8 cellular contexts compared by ENCODE assay signal in genomic region chr20:53642196-53643030, GRCh38. TPM values are rescaled to one million over a fixed set of nuclear protein-coding genes. Genes with fewer than 3 reads are reported as not detected.
DNase-seq lines count a peak whose midpoint lies in the region; ATAC-seq and TF ChIP-seq lines count a peak whose summit lies in the region.

No MANE protein-coding gene starts in this region.

- TF ChIP-seq CTCF in BJ (IDR thresholded peaks at IDR 0.05; ENCODE audit: insufficient read depth, low read depth, low read length) (no peak), MCF 10A (IDR thresholded peaks at IDR 0.05; ENCODE audit: unreplicated experiment) (no peak), liver (IDR thresholded peaks at IDR 0.05; ENCODE audit: low read depth, low read length, missing input control) (peak; percentile 31), suprapubic skin (IDR thresholded peaks at IDR 0.05) (no peak)

- intact Hi-C loops in MCF 10A (cut with micrococcal nuclease): loop anchor here (2.0 to 5.0 kb wide), 2 partner anchors 50 to 186 kb away; partner anchors contain the start of gene ZNF217

- H3K27me3 Mint-ChIP-seq in MCF 10A (ENCODE audit: insufficient read depth, unreplicated experiment): no peaks in the 10 kb centered on the region

- H3K27me3 ChIP-seq in BJ (ENCODE audit: control insufficient read depth, insufficient read depth, low read length): no peaks in the 10 kb centered on the region
- H3K27me3 ChIP-seq in liver (ENCODE audit: control insufficient read depth in 4 of 4, insufficient read depth in 4 of 4, low read length in 3 of 4): no peaks in the 10 kb centered on the region
- H3K27me3 ChIP-seq in suprapubic skin: no peaks in the 10 kb centered on the region

- POLR2A ChIA-PET in BJ (lab: Charles Lee) (interaction anchor here (0.5 kb wide), 1 partner anchor 55 kb away, joined by 11 read pairs; no protein-coding TSS in a partner anchor), MCF 10A (lab: Yijun Ruan, JAX) (interaction anchor here (0.6 to 3.2 kb wide), 38 partner anchors 9 to 1451 kb away, joined by 3 to 78 read pairs (median 4); partner anchors contain the start of genes ZFP64 and ZNF217)

- peak overlapping the region; percentile 65 to 88 for H3K9ac ChIP-seq in liver (ENCODE audit: low read depth in 1 of 2, low read length in 2 of 2)

- TF ChIP-seq RAD21 in liver (IDR thresholded peaks at IDR 0.05): peak; percentile 72 to 74

- H3K4me3 Mint-ChIP-seq in MCF 10A (ENCODE audit: unreplicated experiment): peak overlapping the region; percentile 51

- peak; percentile 36 for ATAC-seq in GM19397 (IDR thresholded peaks at IDR 0.05; ENCODE audit: unreplicated experiment)
- ATAC-seq in HG03565 (IDR thresholded peaks at IDR 0.05; ENCODE audit: unreplicated experiment): peak; percentile 36
- ATAC-seq in HG03039 (IDR thresholded peaks at IDR 0.05; ENCODE audit: unreplicated experiment): no peak

- H3K4me1 Mint-ChIP-seq in MCF 10A (ENCODE audit: insufficient read depth, unreplicated experiment): peaks cover 12% of the 10 kb centered on the region

- peak overlapping the region; percentile 87 to 95 for H3K27ac ChIP-seq in liver (ENCODE audit: low read depth in 1 of 2, low read length in 2 of 2)
- H3K27ac ChIP-seq in suprapubic skin: peak overlapping the region; percentile 54

- H3K9me3 Mint-ChIP-seq in MCF 10A (ENCODE audit: unreplicated experiment): no peaks in the 10 kb centered on the region

- H3K36me3 ChIP-seq in BJ (ENCODE audit: control insufficient read depth, insufficient read depth, low read length) (no peaks in the 10 kb centered on the region), liver (ENCODE audit: control insufficient read depth in 4 of 4, insufficient read depth in 3 of 4, low read depth in 1 of 4, low read length in 3 of 4) (no peaks in the 10 kb centered on the region), suprapubic skin (no peaks in the 10 kb centered on the region)

- WGBS in liver: 32% methylated on average over 17 of the region's 17 CpGs
- WGBS in suprapubic skin: 57% methylated on average over 17 of the region's 17 CpGs

- TF ChIP-seq POLR2A in suprapubic skin (IDR thresholded peaks at IDR 0.05): no peak

- H3K4me3 ChIP-seq in BJ (ENCODE audit: low read depth, low read length) (no peak overlapping the region), liver (ENCODE audit: low read depth in 1 of 3, low read length in 3 of 3) (no peak overlapping the region), suprapubic skin (peak overlapping the region; percentile 21)

- peak; percentile 52 for DNase-seq in BJ (ENCODE audit: low read depth)
- peak; percentile 95 for DNase-seq in SW480 (ENCODE audit: low spot score)
- peak; percentile 66 for DNase-seq in MCF 10A (ENCODE audit: unreplicated experiment)
- no peak for DNase-seq in suprapubic skin (ENCODE audit: low spot score in 2 of 2)

- TF ChIP-seq EP300 in suprapubic skin (IDR thresholded peaks at IDR 0.05): no peak

- no peaks in the 10 kb centered on the region for H3K36me3 Mint-ChIP-seq in MCF 10A (ENCODE audit: insufficient read depth, unreplicated experiment)

- BruUV-seq in MCF 10A (replicated peaks; lab: Mats Ljungman, UMichigan): no TSS peak

- H3K9me3 ChIP-seq in liver (ENCODE audit: control insufficient read depth in 4 of 4, low read length in 3 of 4) (no peaks in the 10 kb centered on the region), suprapubic skin (no peaks in the 10 kb centered on the region)

- peak overlapping the region; percentile 97 for H3K27ac Mint-ChIP-seq in MCF 10A (ENCODE audit: low read depth, unreplicated experiment)

- H3K4me1 ChIP-seq in liver (ENCODE audit: control insufficient read depth in 4 of 4, insufficient read depth in 4 of 4, low read length in 3 of 4) (peaks cover 3 to 24% (median 6%) of the 10 kb centered on the region in 4 donors), suprapubic skin (peaks cover 19% of the 10 kb centered on the region)

- CTCF ChIA-PET in BJ (lab: Yijun Ruan, JAX): interaction anchor here (0.7 to 0.8 kb wide), 2 partner anchors 14 to 19 kb away, joined by 3 read pairs; no protein-coding TSS in a partner anchor
- CTCF ChIA-PET in MCF 10A (lab: Yijun Ruan, JAX): interaction anchor here (0.6 to 2.8 kb wide), 20 partner anchors 11 to 420 kb away, joined by 3 to 13 read pairs (median 3); no protein-coding TSS in a partner anchor

TF ChIP-seq in liver, 16 proteins besides CTCF, POLR2A, EP300 and RAD21:
- TF ChIP-seq SP1 (IDR thresholded peaks at IDR 0.05): peak; percentile 98
- TF ChIP-seq FOXA1 (IDR thresholded peaks at IDR 0.05): no peak
- peak; percentile 98 to 99 for TF ChIP-seq RXRA (IDR thresholded peaks at IDR 0.05)
- peak; percentile 88 for TF ChIP-seq ZBTB33 (IDR thresholded peaks at IDR 0.05)
- peak; percentile 75 for TF ChIP-seq FOXA2 (IDR thresholded peaks at IDR 0.05)
- peak; percentile 45 for TF ChIP-seq MAX (IDR thresholded peaks at IDR 0.05)
- peak; percentile 3 to 78 for TF ChIP-seq EGR1 (IDR thresholded peaks at IDR 0.05; ENCODE audit: low read depth in 2 of 2)
- peak; percentile 46 for TF ChIP-seq YY1 (IDR thresholded peaks at IDR 0.05)
- peak; percentile 62 for TF ChIP-seq NR2F2 (IDR thresholded peaks at IDR 0.05)
- peak; percentile 82 for TF ChIP-seq REST (IDR thresholded peaks at IDR 0.05)
- no peak for TF ChIP-seq GABPA (IDR thresholded peaks at IDR 0.05 in 1 of 2, conservative IDR thresholded peaks at IDR 0.05 in 1 of 2)
- peak; percentile 19 for TF ChIP-seq TAF1 (conservative IDR thresholded peaks at IDR 0.05)
- TF ChIP-seq ATF3 (IDR thresholded peaks at IDR 0.05): peak; percentile 58
- TF ChIP-seq JUND (IDR thresholded peaks at IDR 0.05): peak; percentile 59 to 79
- TF ChIP-seq HNF4A (conservative IDR thresholded peaks at IDR 0.05): peak; percentile 71 to 80
- peak; percentile 44 for TF ChIP-seq HNF4G (IDR thresholded peaks at IDR 0.05)

RNA-seq across cellular contexts. Expression of gene ZNF217, which starts 48.8 kb away (rescaled TPM):
- 9.4 and 13.6 TPM in 2 replicates for polyA plus RNA-seq in BJ (2011; rRNA removed)
- 24.9 and 34.5 TPM in 2 replicates for polyA minus RNA-seq in BJ (2011; rRNA and poly(A)+ RNA removed)
- 42.9 and 49.3 TPM in 2 replicates for total RNA-seq in MCF 10A (2022)
- 10 to 100 TPM; 14.9 to 16.3 TPM for total RNA-seq in liver
- polyA plus RNA-seq in liver: 1 to 10 TPM; 4.2 to 7.6 TPM
- 10 to 100 TPM; 31.2 to 64.8 (median 46.7) TPM for total RNA-seq in suprapubic skin

Comparison
In these comparisons a context has a peak if more than half of its experiments do, and no peak if none do; other contexts are left out.
1. DNase-seq: peak in BJ (single experiment), SW480 (single experiment) and MCF 10A (single experiment); none in suprapubic skin (0 of 2).